Comparison of ENCODE assay signal across 1 cellular context in genomic region chr9:88044200-88044599, GRCh38.
TF ChIP-seq lines count a peak whose summit lies in the region.

No MANE protein-coding gene starts in this region.

TF ChIP-seq in HCT116, 20 proteins besides CTCF, POLR2A, EP300 and RAD21 (continued from another document):
- TF ChIP-seq REST (IDR thresholded peaks at IDR 0.05; ENCODE audit: low read depth), result no peak
TF ChIP-seq in HCT116: peak in this region for 1.
